Comparison of ENCODE assay signal across 11 cellular contexts in the genomic region with DNA sequence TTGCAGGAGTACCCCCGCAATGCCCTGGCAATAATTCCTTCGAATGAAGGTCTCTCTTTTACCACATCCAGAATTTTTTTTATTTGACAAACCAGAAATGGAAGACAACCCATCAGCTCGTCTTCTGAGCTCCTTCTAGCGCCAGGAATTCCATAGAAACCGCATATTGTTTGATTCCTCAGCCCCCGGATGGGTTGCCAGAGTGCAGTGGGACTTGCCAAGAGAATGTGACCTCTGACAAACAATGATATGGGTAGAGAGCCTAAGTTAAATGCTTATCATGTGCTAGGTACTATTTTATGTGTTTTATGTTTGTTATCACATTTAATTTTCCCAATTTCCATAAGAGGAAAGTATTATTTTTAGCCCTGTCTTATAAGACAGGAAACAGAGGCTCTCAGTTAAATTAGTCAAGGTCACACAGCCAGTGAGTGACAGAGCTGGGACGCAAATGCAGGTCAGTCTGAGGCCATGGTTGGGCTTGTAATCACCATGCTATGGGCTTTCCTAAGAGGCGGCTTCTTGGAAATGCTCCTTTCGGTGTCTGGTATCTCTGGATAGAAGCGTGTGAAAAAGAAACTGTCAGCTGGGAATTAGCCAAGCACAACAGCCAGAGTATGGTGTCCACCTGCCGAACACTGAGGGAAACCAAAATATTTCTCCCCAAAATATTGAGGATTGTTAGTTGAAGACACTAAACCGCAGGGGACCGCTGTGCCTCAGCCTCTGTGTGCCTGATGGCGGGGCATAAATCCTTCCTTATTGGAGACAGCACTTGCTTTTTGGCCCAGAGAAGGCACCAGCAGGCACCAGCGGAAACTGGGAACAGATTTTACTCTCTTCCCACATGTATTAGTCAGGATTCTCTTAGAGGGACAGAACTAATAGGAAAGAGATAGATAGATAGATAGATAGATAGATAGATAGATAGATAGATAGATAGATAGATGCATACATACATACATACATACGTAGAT. TPM values are rescaled to one million over a fixed set of nuclear protein-coding genes. Genes with fewer than 3 reads are reported as not detected.
A peak's percentile ranks its signal among the peaks of the same experiment; 100 is the strongest.
DNase-seq lines count a peak whose midpoint lies in the region; ATAC-seq and TF ChIP-seq lines count a peak whose summit lies in the region.
"Had no signal": no experiment of that assay in that cellular context is flagged by ENCODE, and none has a peak within 500 bp of the region (broad histone marks: within the 10 kb centered on the region; RNA-seq: fewer than 3 reads in every experiment).

No MANE protein-coding gene starts in this region.

- no peaks in the 10 kb centered on the region for H3K36me3 ChIP-seq in stomach smooth muscle (ENCODE audit: control insufficient read depth in 2 of 2, insufficient read depth in 2 of 2, low read length in 2 of 2)
- H3K36me3 ChIP-seq: prostate gland had no signal

- no peak for ATAC-seq in HG03196 (IDR thresholded peaks at IDR 0.05; ENCODE audit: unreplicated experiment)

- no peak overlapping the region for H3K27ac Mint-ChIP-seq in HFFc6

- H3K36me3 Mint-ChIP-seq in HFFc6 (ENCODE audit: low read depth) = no peaks in the 10 kb centered on the region

- H3K27ac ChIP-seq in stomach smooth muscle (ENCODE audit: low read length) = no peak overlapping the region
- H3K27ac ChIP-seq: prostate gland, RWPE1 had no signal

- no peaks in the 10 kb centered on the region for H3K9me3 ChIP-seq in stomach smooth muscle (ENCODE audit: control insufficient read depth in 2 of 2, low read length in 2 of 2)
- H3K9me3 ChIP-seq: prostate gland had no signal

- DNase-seq in HFFc6 = no peak
- peak; percentile 23 for DNase-seq in cerebellum (ENCODE audit: low spot score)
- DNase-seq in left kidney (ENCODE audit: low read depth, low spot score) = peak; percentile 89
- DNase-seq in posterior cingulate gyrus = no peak
- DNase-seq in SK-N-DZ (ENCODE audit: low spot score) = no peak
- DNase-seq in activated CD8-positive, alpha-beta memory T cell treated with anti-CD3 and anti-CD28 coated beads, Interleukin-2, amount 50 U/mL, for 48 hours = no peak
- DNase-seq: activated gamma-delta T cell treated with Interleukin-2 at 50 U/mL for 16 hours had no signal

- intact Hi-C loops in posterior cingulate gyrus (cut with DNase I) = no loop called here

- no peak for TF ChIP-seq CTCF in HFFc6 (IDR thresholded peaks at IDR 0.05)

- 0 out of 2 replicates have a peak overlapping the region, but pooled peaks have one; percentile 13 for H3K4me3 Mint-ChIP-seq in HFFc6

- peaks cover 10% of the 10 kb centered on the region for H3K4me1 ChIP-seq in stomach smooth muscle (ENCODE audit: control insufficient read depth, insufficient read depth, low read length)
- H3K4me1 ChIP-seq: prostate gland had no signal

- H3K27me3 ChIP-seq in stomach smooth muscle (ENCODE audit: control insufficient read depth in 1 of 2, insufficient read depth in 2 of 2, low read length in 2 of 2) = no peaks in the 10 kb centered on the region

- H3K9ac ChIP-seq in stomach smooth muscle (ENCODE audit: low read length in 2 of 2) = peak overlapping the region in 1 of 2 donors; percentile 13

- H3K27me3 Mint-ChIP-seq in HFFc6 (ENCODE audit: insufficient read depth) = peaks cover 8% of the 10 kb centered on the region

- peaks cover 13% of the 10 kb centered on the region for H3K4me1 Mint-ChIP-seq in HFFc6 (ENCODE audit: low read depth)

- H3K9me3 Mint-ChIP-seq in HFFc6 = no peaks in the 10 kb centered on the region

- peak overlapping the region; percentile 29 to 57 for H3K4me3 ChIP-seq in stomach smooth muscle (ENCODE audit: low read length in 2 of 2)
- H3K4me3 ChIP-seq: prostate gland had no signal

RNA-seq across cellular contexts. Expression of a gene that starts 29.4 kb away (rescaled TPM):
- 1 to 10 TPM; 1.8 to 2.5 (median 2.0) TPM for total RNA-seq in HFFc6 (2021; fragmentation: NEBNext Ultra II Directional; extraction: Animal tissue kit (Norgen Biotek cat#: 25700))
- total RNA-seq in cerebellum = 2.6 TPM
- polyA plus RNA-seq in SK-N-DZ (2014; cell fraction: cytosol; rRNA removed) = 0.77 and 1.8 TPM in 2 replicates
- 0.47 and 0.81 TPM in 2 replicates for polyA plus RNA-seq in SK-N-DZ (2014; cell fraction: nucleus; rRNA removed)

RNA-seq across cellular contexts. Expression of a gene that starts 39.1 kb away (rescaled TPM):
- 10 to 100 TPM in 3 of 6 experiments, 1 to 10 TPM in 3; 9.5 to 11.4 (median 10.1) TPM for total RNA-seq in HFFc6 (2021; fragmentation: NEBNext Ultra II Directional; extraction: Animal tissue kit (Norgen Biotek cat#: 25700))
- 65.3 TPM for total RNA-seq in cerebellum
- 20.9 and 33.2 TPM in 2 replicates for polyA plus RNA-seq in SK-N-DZ (2014; cell fraction: cytosol; rRNA removed)
- polyA plus RNA-seq in SK-N-DZ (2014; cell fraction: nucleus; rRNA removed) = 6.9 and 14.3 TPM in 2 replicates

Comparison
In these comparisons a context has a peak if more than half of its experiments do, and no peak if none do; other contexts are left out.
1. DNase-seq: peak in cerebellum (single experiment) and left kidney (single experiment); none in HFFc6 (single experiment), posterior cingulate gyrus (0 of 10), SK-N-DZ (single experiment) and activated CD8-positive, alpha-beta memory T cell treated with anti-CD3 and anti-CD28 coated beads, Interleukin-2, amount 50 U/mL, for 48 hours (single experiment).